In genomic region chr1:245336149-245336983, GRCh38 we compare ENCODE assay signal across 24 cellular contexts.
DNase-seq lines count a peak whose midpoint lies in the region; ATAC-seq, FAIRE-seq and TF ChIP-seq lines count a peak whose summit lies in the region.
"Had no signal": no experiment of that assay in that cellular context is flagged by ENCODE, and none has a peak within 500 bp of the region (broad histone marks: within the 10 kb centered on the region; RNA-seq: fewer than 3 reads in every experiment).

No MANE protein-coding gene starts in this region.

- peak overlapping the region; percentile 53 for H2BK12ac ChIP-seq in H1 (ENCODE audit: low read depth, low read length)

- H3K4me3 Mint-ChIP-seq in MCF 10A (ENCODE audit: unreplicated experiment): no peak overlapping the region
- H3K4me3 Mint-ChIP-seq: activated B cell treated with CpG ODN at 0.5 μM for 24 hours; activated naive CD8-positive, alpha-beta T cell treated with anti-CD3 and anti-CD28 coated beads for 36 hours; stimulated activated naive CD8-positive, alpha-beta T cell treated with anti-CD3 and anti-CD28 coated beads, Interleukin-15, amount 100 ng/mL, for 72 hours had no signal

- H3K4me2 ChIP-seq in H1 (ENCODE audit: insufficient read depth in 1 of 2, low read depth in 2 of 2, low read length in 2 of 2): no peak overlapping the region

- H3K79me2 ChIP-seq in H1 (ENCODE audit: control insufficient read depth in 1 of 2, insufficient read depth in 2 of 2, low read length in 2 of 2): no peaks in the 10 kb centered on the region

- 0 out of 2 replicates have a peak overlapping the region, but pooled peaks have one; percentile 52 for H2BK5ac ChIP-seq in H1 (ENCODE audit: low read depth, low read length)

- TF ChIP-seq POLR2A in breast epithelium (IDR thresholded peaks at IDR 0.05): no peak
- no peak for TF ChIP-seq POLR2A in H1 (IDR thresholded peaks at IDR 0.05; ENCODE audit: control extremely low read depth in 1 of 2, low read depth in 2 of 2, low read length in 2 of 2)
- TF ChIP-seq POLR2A in sigmoid colon (IDR thresholded peaks at IDR 0.05): no peak

- ATAC-seq in upper lobe of right lung: peak; percentile 49
- ATAC-seq: left colon; mucosa of descending colon; stimulated activated naive CD8-positive, alpha-beta T cell treated with anti-CD3 and anti-CD28 coated beads, Interleukin-15, amount 100 ng/mL, for 72 hours had no signal

- no peaks in the 10 kb centered on the region for H3K9me3 Mint-ChIP-seq in MCF 10A (ENCODE audit: unreplicated experiment)
- H3K9me3 Mint-ChIP-seq: activated B cell treated with CpG ODN at 0.5 μM for 24 hours had no signal

- no peak overlapping the region for H4K8ac ChIP-seq in H1 (ENCODE audit: extremely low read depth, insufficient read depth, low read length)

- no peak overlapping the region for H3K9ac ChIP-seq in H1 (replicated peaks in 1 of 4; ENCODE audit: extremely low read depth in 1 of 4, low read depth in 3 of 4, low read length in 3 of 4)

- peak overlapping the region in 1 of 3 donors; percentile 19 for H3K4me3 ChIP-seq in breast epithelium
- no peak overlapping the region for H3K4me3 ChIP-seq in H1 (ENCODE audit: extremely low read depth in 1 of 4, insufficient read depth in 2 of 4, low read depth in 3 of 4, low read length in 4 of 4)
- no peak overlapping the region for H3K4me3 ChIP-seq in upper lobe of right lung
- no peak overlapping the region for H3K4me3 ChIP-seq in sigmoid colon
- H3K4me3 ChIP-seq: MG63, mucosa of descending colon, SJCRH30 had no signal

- intact Hi-C loops in MCF 10A (cut with micrococcal nuclease): no loop called here
- intact Hi-C loops in breast epithelium (cut with DNase I; ENCODE audit: low total_unique reads): no loop called here
- intact Hi-C loops in upper lobe of right lung (cut with DNase I): no loop called here
- intact Hi-C loops in sigmoid colon (cut with DNase I): no loop called here

- H2BK120ac ChIP-seq in H1 (replicated peaks; ENCODE audit: low read depth, low read length): no peak overlapping the region

- H3K9me3 ChIP-seq in breast epithelium (no peaks in the 10 kb centered on the region), H1 (ENCODE audit: insufficient read depth in 2 of 2, low read depth in 1 of 2, low read length in 1 of 2) (no peaks in the 10 kb centered on the region), upper lobe of right lung (no peaks in the 10 kb centered on the region), sigmoid colon (no peaks in the 10 kb centered on the region)
- H3K9me3 ChIP-seq: MG63, mucosa of descending colon, SJCRH30 had no signal

- H3K36me3 ChIP-seq in breast epithelium (no peaks in the 10 kb centered on the region), H1 (ENCODE audit: control insufficient read depth in 2 of 4, insufficient read depth in 4 of 4, low read length in 3 of 4) (no peaks in the 10 kb centered on the region), upper lobe of right lung (no peaks in the 10 kb centered on the region), sigmoid colon (no peaks in the 10 kb centered on the region)
- H3K36me3 ChIP-seq: brain microvascular endothelial cell, MG63, SJCRH30 had no signal

- FAIRE-seq in H1 (lab: Jason Lieb, UNC): no peak
- FAIRE-seq: A204.1, GM12892 had no signal

- TF ChIP-seq CTCF in MCF 10A (IDR thresholded peaks at IDR 0.05; ENCODE audit: unreplicated experiment) (no peak), breast epithelium (IDR thresholded peaks at IDR 0.05) (no peak), H1 (IDR thresholded peaks at IDR 0.05; ENCODE audit: control extremely low read depth in 1 of 3, insufficient read depth in 1 of 3, low read depth in 1 of 3, low read length in 3 of 3) (no peak), upper lobe of right lung (IDR thresholded peaks at IDR 0.05) (no peak), sigmoid colon (IDR thresholded peaks at IDR 0.05) (no peak)

- no TSS peak for BruUV-seq in MCF 10A (replicated peaks; lab: Mats Ljungman, UMichigan)

- H3K23me2 ChIP-seq in H1 (ENCODE audit: low read depth, low read length): no peaks in the 10 kb centered on the region

- H3K4ac ChIP-seq in H1 (replicated peaks; ENCODE audit: insufficient read length, low read depth, low read length): no peak overlapping the region

- H2BK20ac ChIP-seq in H1 (ENCODE audit: low read length): no peak overlapping the region

- CTCF ChIA-PET in MCF 10A (lab: Yijun Ruan, JAX): interaction anchor here (0.8 kb wide), 1 partner anchor 391 kb away, joined by 3 read pairs; no protein-coding TSS in a partner anchor
- CTCF ChIA-PET in H1 (lab: Charles Lee; ENCODE audit: partially characterized antibody): no interaction called here

- H3K4me1 Mint-ChIP-seq in MCF 10A (ENCODE audit: insufficient read depth, unreplicated experiment): peaks cover 12% of the 10 kb centered on the region
- H3K4me1 Mint-ChIP-seq: activated B cell treated with CpG ODN at 0.5 μM for 24 hours had no signal

- H4K5ac ChIP-seq in H1 (ENCODE audit: insufficient read length, low read depth, low read length): no peak overlapping the region

- TF ChIP-seq RAD21 in H1 (IDR thresholded peaks at IDR 0.05 in 1 of 2, conservative IDR thresholded peaks at IDR 0.05 in 1 of 2; ENCODE audit: low read depth in 2 of 2, low read length in 2 of 2): no peak

- no peaks in the 10 kb centered on the region for H3K27me3 Mint-ChIP-seq in MCF 10A (ENCODE audit: insufficient read depth, unreplicated experiment)

- H2BK15ac ChIP-seq in H1 (ENCODE audit: low read length): no peak overlapping the region

- no peaks in the 10 kb centered on the region for H3K79me1 ChIP-seq in H1 (ENCODE audit: low read depth, low read length)

- POLR2A ChIA-PET in MCF 10A (lab: Yijun Ruan, JAX): no interaction called here
- POLR2A ChIA-PET in H1 (lab: Charles Lee; ENCODE audit: partially characterized antibody): no interaction called here

- H3K56ac ChIP-seq in H1 (replicated peaks; ENCODE audit: insufficient read length, low read depth, low read length): no peak overlapping the region

- H3K36me3 Mint-ChIP-seq in MCF 10A (ENCODE audit: insufficient read depth, unreplicated experiment): no peaks in the 10 kb centered on the region

- H3K4me1 ChIP-seq in breast epithelium (no peaks in the 10 kb centered on the region), H1 (replicated peaks in 1 of 4; ENCODE audit: control insufficient read depth in 3 of 4, insufficient read depth in 4 of 4, low read length in 3 of 4) (peaks cover 0 to 5% (median 2%) of the 10 kb centered on the region in 4 experiments; a peak in 4 of 7 replicates), upper lobe of right lung (no peaks in the 10 kb centered on the region), sigmoid colon (no peaks in the 10 kb centered on the region)
- H3K4me1 ChIP-seq: SJCRH30 had no signal

- H3K27me3 ChIP-seq in breast epithelium (no peaks in the 10 kb centered on the region), H1 (replicated peaks in 1 of 4; ENCODE audit: control insufficient read depth in 3 of 4, extremely low read depth in 1 of 4, insufficient read depth in 3 of 4, low read length in 3 of 4) (peaks cover 0 to 3% (median 0%) of the 10 kb centered on the region in 4 experiments; a peak in 2 of 7 replicates), upper lobe of right lung (no peaks in the 10 kb centered on the region), sigmoid colon (peaks cover 0 to 3% (median 0%) of the 10 kb centered on the region in 3 donors)
- H3K27me3 ChIP-seq: brain microvascular endothelial cell, MG63, SJCRH30 had no signal

- no peaks in the 10 kb centered on the region for H4K20me1 ChIP-seq in H1 (replicated peaks in 1 of 2; ENCODE audit: control insufficient read depth in 1 of 2, insufficient read depth in 2 of 2, low read length in 2 of 2)

- 0 out of 2 replicates have a peak overlapping the region, but pooled peaks have one; percentile 33 for H2AK5ac ChIP-seq in H1 (ENCODE audit: low read depth, low read length)

- no peak overlapping the region for H4K91ac ChIP-seq in H1 (replicated peaks; ENCODE audit: insufficient read length, low read length)

- H2AFZ ChIP-seq in H1 (ENCODE audit: low read length): peak overlapping the region; percentile 73; the same call in 1 of the 2 replicates

- no peak overlapping the region for H3K23ac ChIP-seq in H1 (ENCODE audit: insufficient read length)

- H3K14ac ChIP-seq in H1 (ENCODE audit: insufficient read length): no peak overlapping the region

- DNase-seq in MCF 10A (ENCODE audit: unreplicated experiment) (peak; percentile 56), breast epithelium (ENCODE audit: low spot score in 2 of 2) (no peak), H1 (ENCODE audit: low read depth in 1 of 2, low spot score in 2 of 2) (peak in 1 of 2 experiments; percentile 56), mesenteric fat pad (ENCODE audit: low spot score) (peak; percentile 79), upper lobe of right lung (no peak), GM03348 (ENCODE audit: low spot score) (no peak), sigmoid colon (no peak), SIG-M5 treated with dmso at 0.1 percent for 504 hours (lab: John Stamatoyannopoulos, UW; ENCODE audit: unreplicated experiment) (no peak)
- DNase-seq: activated B cell treated with CpG ODN at 0.5 μM for 24 hours; activated naive CD8-positive, alpha-beta T cell treated with anti-CD3 and anti-CD28 coated beads for 36 hours; brain microvascular endothelial cell; foreskin fibroblast; hypothalamus; left colon; MG63; mucosa of descending colon; NCI-H1694 treated with DMSO at 0.1 percent for 48 hours; NCI-H2227 treated with DMSO at 0.1 percent for 48 hours; NCI-H82; nucleus accumbens; SJCRH30; stimulated activated naive CD8-positive, alpha-beta T cell treated with anti-CD3 and anti-CD28 coated beads, Interleukin-15, amount 100 ng/mL, for 72 hours had no signal

- WGBS in H1 (ENCODE audit: extremely low coverage in 1 of 2, insufficient coverage in 1 of 2, insufficient read length in 1 of 2, insufficient replicate concordance in 2 of 2, low coverage in 1 of 2, low lambda C conversion rate in 2 of 2, missing lambda C conversion rate in 1 of 2), 2 experiments: 83% methylated on average over 19 of the region's 22 CpGs; no CpG with 5 or more reads in 1 of the 2 experiments
- 85 to 90% methylated on average over 22 of the region's 22 CpGs for WGBS in sigmoid colon, 2 donors

- H3K27ac ChIP-seq in breast epithelium: no peak overlapping the region
- no peak overlapping the region for H3K27ac ChIP-seq in H1 (ENCODE audit: low read depth, low read length)
- H3K27ac ChIP-seq in upper lobe of right lung: no peak overlapping the region
- no peak overlapping the region for H3K27ac ChIP-seq in sigmoid colon
- H3K27ac ChIP-seq: brain microvascular endothelial cell, SJCRH30 had no signal

- TF ChIP-seq EP300 in H1 (IDR thresholded peaks at IDR 0.05; ENCODE audit: borderline replicate concordance in 1 of 2, low read depth in 2 of 2, low read length in 2 of 2) (no peak), sigmoid colon (IDR thresholded peaks at IDR 0.05) (no peak)

- no peak overlapping the region for H3K27ac Mint-ChIP-seq in MCF 10A (ENCODE audit: low read depth, unreplicated experiment)
- H3K27ac Mint-ChIP-seq: activated B cell treated with CpG ODN at 0.5 μM for 24 hours; activated naive CD8-positive, alpha-beta T cell treated with anti-CD3 and anti-CD28 coated beads for 36 hours; stimulated activated naive CD8-positive, alpha-beta T cell treated with anti-CD3 and anti-CD28 coated beads, Interleukin-15, amount 100 ng/mL, for 72 hours had no signal

- H3K18ac ChIP-seq in H1 (ENCODE audit: extremely low read depth, low read length): no peak overlapping the region; the same call in 1 of the 2 replicates

TF ChIP-seq in H1, 55 proteins besides CTCF, POLR2A, EP300 and RAD21 (continues in another document):
- TF ChIP-seq RXRA (IDR thresholded peaks at IDR 0.05; ENCODE audit: insufficient read depth, low read depth, low read length): no peak

Comparison
In these comparisons a context has a peak if more than half of its experiments do, and no peak if none do; other contexts are left out.
1. DNase-seq: peak in MCF 10A (single experiment) and mesenteric fat pad (single experiment); none in breast epithelium (0 of 2), upper lobe of right lung (single experiment), GM03348 (single experiment), sigmoid colon (single experiment) and SIG-M5 treated with dmso at 0.1 percent for 504 hours (single experiment).